Comparison of ENCODE assay signal across 1 cellular context in the genomic region with DNA sequence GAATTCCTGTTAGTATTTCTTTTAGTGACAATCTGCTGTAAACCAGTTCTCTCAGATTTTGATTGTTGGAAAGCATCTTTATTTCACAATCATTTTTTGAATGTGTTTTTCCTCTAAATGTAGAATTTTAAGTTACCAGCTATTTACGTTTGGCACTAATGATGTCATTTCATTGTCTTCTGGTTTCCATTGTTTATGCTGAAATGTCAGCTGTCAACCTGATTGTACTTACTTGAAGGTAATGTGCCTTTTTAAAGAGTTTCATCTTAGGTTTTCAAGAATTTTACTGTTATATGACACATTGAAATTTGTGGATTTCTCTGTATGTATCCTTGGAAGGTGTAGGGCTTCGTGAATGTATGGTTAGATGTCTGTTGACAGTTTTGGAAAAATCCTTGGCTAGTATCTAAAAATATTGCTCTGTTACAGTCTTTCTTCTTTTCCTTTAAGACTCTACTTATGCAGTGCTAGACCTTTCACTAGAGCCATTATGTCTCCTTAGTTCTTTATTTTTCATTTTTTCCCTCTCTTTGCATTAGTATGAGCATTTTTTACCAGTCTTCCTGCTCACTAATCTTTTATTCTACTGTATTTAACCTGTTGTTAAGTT.
TF ChIP-seq lines count a peak whose summit lies in the region.

No MANE protein-coding gene starts in this region.

TF ChIP-seq in HEK293, 187 proteins besides CTCF, POLR2A, EP300 and RAD21 (continued from another document and continues in another):
- TF ChIP-seq, protein P1, sequence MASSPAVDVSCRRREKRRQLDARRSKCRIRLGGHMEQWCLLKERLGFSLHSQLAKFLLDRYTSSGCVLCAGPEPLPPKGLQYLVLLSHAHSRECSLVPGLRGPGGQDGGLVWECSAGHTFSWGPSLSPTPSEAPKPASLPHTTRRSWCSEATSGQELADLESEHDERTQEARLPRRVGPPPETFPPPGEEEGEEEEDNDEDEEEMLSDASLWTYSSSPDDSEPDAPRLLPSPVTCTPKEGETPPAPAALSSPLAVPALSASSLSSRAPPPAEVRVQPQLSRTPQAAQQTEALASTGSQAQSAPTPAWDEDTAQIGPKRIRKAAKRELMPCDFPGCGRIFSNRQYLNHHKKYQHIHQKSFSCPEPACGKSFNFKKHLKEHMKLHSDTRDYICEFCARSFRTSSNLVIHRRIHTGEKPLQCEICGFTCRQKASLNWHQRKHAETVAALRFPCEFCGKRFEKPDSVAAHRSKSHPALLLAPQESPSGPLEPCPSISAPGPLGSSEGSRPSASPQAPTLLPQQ (tag by site-specific recombination; IDR thresholded peaks at IDR 0.05) = no peak
- TF ChIP-seq ZBTB21 (tag by site-specific recombination; IDR thresholded peaks at IDR 0.05) = no peak
- no peak for TF ChIP-seq ZNF521 (tag by site-specific recombination; IDR thresholded peaks at IDR 0.05)
- no peak for TF ChIP-seq TCF7L2 (IDR thresholded peaks at IDR 0.05; ENCODE audit: borderline replicate concordance, low read depth, low read length)
- TF ChIP-seq, protein P2, sequence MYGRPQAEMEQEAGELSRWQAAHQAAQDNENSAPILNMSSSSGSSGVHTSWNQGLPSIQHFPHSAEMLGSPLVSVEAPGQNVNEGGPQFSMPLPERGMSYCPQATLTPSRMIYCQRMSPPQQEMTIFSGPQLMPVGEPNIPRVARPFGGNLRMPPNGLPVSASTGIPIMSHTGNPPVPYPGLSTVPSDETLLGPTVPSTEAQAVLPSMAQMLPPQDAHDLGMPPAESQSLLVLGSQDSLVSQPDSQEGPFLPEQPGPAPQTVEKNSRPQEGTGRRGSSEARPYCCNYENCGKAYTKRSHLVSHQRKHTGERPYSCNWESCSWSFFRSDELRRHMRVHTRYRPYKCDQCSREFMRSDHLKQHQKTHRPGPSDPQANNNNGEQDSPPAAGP (tag by site-specific recombination; IDR thresholded peaks at IDR 0.05) = no peak
- no peak for TF ChIP-seq ZNF174 (tag by site-specific recombination; IDR thresholded peaks at IDR 0.05)
- TF ChIP-seq ZNF549 (tag by site-specific recombination; IDR thresholded peaks at IDR 0.05) = 0 out of 2 replicates have a peak, but pooled peaks have one; percentile 14
- no peak for TF ChIP-seq ZSCAN16 (tag by site-specific recombination; IDR thresholded peaks at IDR 0.05)
- 0 out of 2 replicates have a peak, but pooled peaks have one; percentile 52 for TF ChIP-seq ZNF184 (tag by site-specific recombination; IDR thresholded peaks at IDR 0.05)
- peak; percentile 88 for TF ChIP-seq ZNF664 (tag by site-specific recombination; IDR thresholded peaks at IDR 0.05)
- peak; percentile 98; the same call in 1 of the 2 replicates for TF ChIP-seq TRIM28 (IDR thresholded peaks at IDR 0.05; ENCODE audit: borderline replicate concordance, low read length)
- TF ChIP-seq ZNF571 (tag by site-specific recombination; IDR thresholded peaks at IDR 0.05) = no peak
- TF ChIP-seq, protein P3, sequence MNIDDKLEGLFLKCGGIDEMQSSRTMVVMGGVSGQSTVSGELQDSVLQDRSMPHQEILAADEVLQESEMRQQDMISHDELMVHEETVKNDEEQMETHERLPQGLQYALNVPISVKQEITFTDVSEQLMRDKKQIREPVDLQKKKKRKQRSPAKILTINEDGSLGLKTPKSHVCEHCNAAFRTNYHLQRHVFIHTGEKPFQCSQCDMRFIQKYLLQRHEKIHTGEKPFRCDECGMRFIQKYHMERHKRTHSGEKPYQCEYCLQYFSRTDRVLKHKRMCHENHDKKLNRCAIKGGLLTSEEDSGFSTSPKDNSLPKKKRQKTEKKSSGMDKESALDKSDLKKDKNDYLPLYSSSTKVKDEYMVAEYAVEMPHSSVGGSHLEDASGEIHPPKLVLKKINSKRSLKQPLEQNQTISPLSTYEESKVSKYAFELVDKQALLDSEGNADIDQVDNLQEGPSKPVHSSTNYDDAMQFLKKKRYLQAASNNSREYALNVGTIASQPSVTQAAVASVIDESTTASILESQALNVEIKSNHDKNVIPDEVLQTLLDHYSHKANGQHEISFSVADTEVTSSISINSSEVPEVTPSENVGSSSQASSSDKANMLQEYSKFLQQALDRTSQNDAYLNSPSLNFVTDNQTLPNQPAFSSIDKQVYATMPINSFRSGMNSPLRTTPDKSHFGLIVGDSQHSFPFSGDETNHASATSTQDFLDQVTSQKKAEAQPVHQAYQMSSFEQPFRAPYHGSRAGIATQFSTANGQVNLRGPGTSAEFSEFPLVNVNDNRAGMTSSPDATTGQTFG (tag by site-specific recombination; IDR thresholded peaks at IDR 0.05; ENCODE audit: borderline replicate concordance) = no peak
- TF ChIP-seq ZNF785 (tag by site-specific recombination; IDR thresholded peaks at IDR 0.05) = no peak
- no peak for TF ChIP-seq REPIN1 (tag by site-specific recombination; IDR thresholded peaks at IDR 0.05; ENCODE audit: low read depth)
- TF ChIP-seq ZNF529 (tag by site-specific recombination; IDR thresholded peaks at IDR 0.05; ENCODE audit: insufficient replicate concordance) = peak; percentile 59
- no peak for TF ChIP-seq ZNF248 (tag by site-specific recombination; IDR thresholded peaks at IDR 0.05)
- no peak for TF ChIP-seq ZFP3 (tag by site-specific recombination; IDR thresholded peaks at IDR 0.05; ENCODE audit: low read depth)
- no peak for TF ChIP-seq ZNF747 (tag by site-specific recombination; IDR thresholded peaks at IDR 0.05)
- TF ChIP-seq ZNF132 (tag by site-specific recombination; IDR thresholded peaks at IDR 0.05; ENCODE audit: borderline replicate concordance) = no peak
- no peak for TF ChIP-seq SP2 (tag by site-specific recombination; IDR thresholded peaks at IDR 0.05)
- TF ChIP-seq BCL11A (tag by site-specific recombination; IDR thresholded peaks at IDR 0.05; ENCODE audit: low read depth) = no peak
- no peak for TF ChIP-seq ZNF544 (tag by site-specific recombination; IDR thresholded peaks at IDR 0.05)
- TF ChIP-seq ZNF626 (tag by site-specific recombination; IDR thresholded peaks at IDR 0.05) = peak; percentile 68; the same call in 1 of the 2 replicates
- TF ChIP-seq, protein P4, sequence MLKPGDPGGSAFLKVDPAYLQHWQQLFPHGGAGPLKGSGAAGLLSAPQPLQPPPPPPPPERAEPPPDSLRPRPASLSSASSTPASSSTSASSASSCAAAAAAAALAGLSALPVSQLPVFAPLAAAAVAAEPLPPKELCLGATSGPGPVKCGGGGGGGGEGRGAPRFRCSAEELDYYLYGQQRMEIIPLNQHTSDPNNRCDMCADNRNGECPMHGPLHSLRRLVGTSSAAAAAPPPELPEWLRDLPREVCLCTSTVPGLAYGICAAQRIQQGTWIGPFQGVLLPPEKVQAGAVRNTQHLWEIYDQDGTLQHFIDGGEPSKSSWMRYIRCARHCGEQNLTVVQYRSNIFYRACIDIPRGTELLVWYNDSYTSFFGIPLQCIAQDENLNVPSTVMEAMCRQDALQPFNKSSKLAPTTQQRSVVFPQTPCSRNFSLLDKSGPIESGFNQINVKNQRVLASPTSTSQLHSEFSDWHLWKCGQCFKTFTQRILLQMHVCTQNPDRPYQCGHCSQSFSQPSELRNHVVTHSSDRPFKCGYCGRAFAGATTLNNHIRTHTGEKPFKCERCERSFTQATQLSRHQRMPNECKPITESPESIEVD (tag by site-specific recombination; IDR thresholded peaks at IDR 0.05) = no peak
- peak; percentile 98 for TF ChIP-seq SETDB1 (IDR thresholded peaks at IDR 0.05; ENCODE audit: insufficient read length, low read length)
- no peak for TF ChIP-seq SCRT1 (tag by site-specific recombination; IDR thresholded peaks at IDR 0.05; ENCODE audit: borderline replicate concordance)
- no peak for TF ChIP-seq ZNF629 (tag by site-specific recombination; IDR thresholded peaks at IDR 0.05)
- TF ChIP-seq, protein P5, sequence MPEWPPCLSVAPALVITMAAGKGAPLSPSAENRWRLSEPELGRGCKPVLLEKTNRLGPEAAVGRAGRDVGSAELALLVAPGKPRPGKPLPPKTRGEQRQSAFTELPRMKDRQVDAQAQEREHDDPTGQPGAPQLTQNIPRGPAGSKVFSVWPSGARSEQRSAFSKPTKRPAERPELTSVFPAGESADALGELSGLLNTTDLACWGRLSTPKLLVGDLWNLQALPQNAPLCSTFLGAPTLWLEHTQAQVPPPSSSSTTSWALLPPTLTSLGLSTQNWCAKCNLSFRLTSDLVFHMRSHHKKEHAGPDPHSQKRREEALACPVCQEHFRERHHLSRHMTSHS (tag by site-specific recombination; IDR thresholded peaks at IDR 0.05) = no peak
- TF ChIP-seq, protein P6, sequence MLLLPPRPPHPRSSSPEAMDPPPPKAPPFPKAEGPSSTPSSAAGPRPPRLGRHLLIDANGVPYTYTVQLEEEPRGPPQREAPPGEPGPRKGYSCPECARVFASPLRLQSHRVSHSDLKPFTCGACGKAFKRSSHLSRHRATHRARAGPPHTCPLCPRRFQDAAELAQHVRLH (tag by site-specific recombination; IDR thresholded peaks at IDR 0.05) = no peak
- TF ChIP-seq, protein P7, sequence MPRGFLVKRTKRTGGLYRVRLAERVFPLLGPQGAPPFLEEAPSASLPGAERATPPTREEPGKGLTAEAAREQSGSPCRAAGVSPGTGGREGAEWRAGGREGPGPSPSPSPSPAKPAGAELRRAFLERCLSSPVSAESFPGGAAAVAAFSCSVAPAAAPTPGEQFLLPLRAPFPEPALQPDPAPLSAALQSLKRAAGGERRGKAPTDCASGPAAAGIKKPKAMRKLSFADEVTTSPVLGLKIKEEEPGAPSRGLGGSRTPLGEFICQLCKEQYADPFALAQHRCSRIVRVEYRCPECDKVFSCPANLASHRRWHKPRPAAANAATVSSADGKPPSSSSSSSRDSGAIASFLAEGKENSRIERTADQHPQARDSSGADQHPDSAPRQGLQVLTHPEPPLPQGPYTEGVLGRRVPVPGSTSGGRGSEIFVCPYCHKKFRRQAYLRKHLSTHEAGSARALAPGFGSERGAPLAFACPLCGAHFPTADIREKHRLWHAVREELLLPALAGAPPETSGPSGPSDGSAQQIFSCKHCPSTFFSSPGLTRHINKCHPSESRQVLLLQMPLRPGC (tag by site-specific recombination; IDR thresholded peaks at IDR 0.05) = no peak
- TF ChIP-seq IKZF3 (tag by site-specific recombination; IDR thresholded peaks at IDR 0.05) = no peak
- TF ChIP-seq, protein P8, sequence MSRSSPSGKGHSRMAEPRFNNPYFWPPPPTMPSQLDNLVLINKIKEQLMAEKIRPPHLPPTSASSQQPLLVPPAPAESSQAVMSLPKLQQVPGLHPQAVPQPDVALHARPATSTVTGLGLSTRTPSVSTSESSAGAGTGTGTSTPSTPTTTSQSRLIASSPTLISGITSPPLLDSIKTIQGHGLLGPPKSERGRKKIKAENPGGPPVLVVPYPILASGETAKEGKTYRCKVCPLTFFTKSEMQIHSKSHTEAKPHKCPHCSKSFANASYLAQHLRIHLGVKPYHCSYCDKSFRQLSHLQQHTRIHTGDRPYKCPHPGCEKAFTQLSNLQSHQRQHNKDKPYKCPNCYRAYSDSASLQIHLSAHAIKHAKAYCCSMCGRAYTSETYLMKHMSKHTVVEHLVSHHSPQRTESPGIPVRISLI (tag by site-specific recombination; IDR thresholded peaks at IDR 0.05) = no peak
- no peak for TF ChIP-seq ZFP37 (tag by site-specific recombination; IDR thresholded peaks at IDR 0.05)
- TF ChIP-seq, protein P9, sequence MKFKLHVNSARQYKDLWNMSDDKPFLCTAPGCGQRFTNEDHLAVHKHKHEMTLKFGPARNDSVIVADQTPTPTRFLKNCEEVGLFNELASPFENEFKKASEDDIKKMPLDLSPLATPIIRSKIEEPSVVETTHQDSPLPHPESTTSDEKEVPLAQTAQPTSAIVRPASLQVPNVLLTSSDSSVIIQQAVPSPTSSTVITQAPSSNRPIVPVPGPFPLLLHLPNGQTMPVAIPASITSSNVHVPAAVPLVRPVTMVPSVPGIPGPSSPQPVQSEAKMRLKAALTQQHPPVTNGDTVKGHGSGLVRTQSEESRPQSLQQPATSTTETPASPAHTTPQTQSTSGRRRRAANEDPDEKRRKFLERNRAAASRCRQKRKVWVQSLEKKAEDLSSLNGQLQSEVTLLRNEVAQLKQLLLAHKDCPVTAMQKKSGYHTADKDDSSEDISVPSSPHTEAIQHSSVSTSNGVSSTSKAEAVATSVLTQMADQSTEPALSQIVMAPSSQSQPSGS (tag by site-specific recombination; IDR thresholded peaks at IDR 0.05; ENCODE audit: low read depth) = peak; percentile 60; the same call in 1 of the 2 replicates
- no peak for TF ChIP-seq GLIS1 (tag by site-specific recombination; IDR thresholded peaks at IDR 0.05)
- TF ChIP-seq ZNF157 (tag by site-specific recombination; IDR thresholded peaks at IDR 0.05) = no peak
- TF ChIP-seq, protein P10, sequence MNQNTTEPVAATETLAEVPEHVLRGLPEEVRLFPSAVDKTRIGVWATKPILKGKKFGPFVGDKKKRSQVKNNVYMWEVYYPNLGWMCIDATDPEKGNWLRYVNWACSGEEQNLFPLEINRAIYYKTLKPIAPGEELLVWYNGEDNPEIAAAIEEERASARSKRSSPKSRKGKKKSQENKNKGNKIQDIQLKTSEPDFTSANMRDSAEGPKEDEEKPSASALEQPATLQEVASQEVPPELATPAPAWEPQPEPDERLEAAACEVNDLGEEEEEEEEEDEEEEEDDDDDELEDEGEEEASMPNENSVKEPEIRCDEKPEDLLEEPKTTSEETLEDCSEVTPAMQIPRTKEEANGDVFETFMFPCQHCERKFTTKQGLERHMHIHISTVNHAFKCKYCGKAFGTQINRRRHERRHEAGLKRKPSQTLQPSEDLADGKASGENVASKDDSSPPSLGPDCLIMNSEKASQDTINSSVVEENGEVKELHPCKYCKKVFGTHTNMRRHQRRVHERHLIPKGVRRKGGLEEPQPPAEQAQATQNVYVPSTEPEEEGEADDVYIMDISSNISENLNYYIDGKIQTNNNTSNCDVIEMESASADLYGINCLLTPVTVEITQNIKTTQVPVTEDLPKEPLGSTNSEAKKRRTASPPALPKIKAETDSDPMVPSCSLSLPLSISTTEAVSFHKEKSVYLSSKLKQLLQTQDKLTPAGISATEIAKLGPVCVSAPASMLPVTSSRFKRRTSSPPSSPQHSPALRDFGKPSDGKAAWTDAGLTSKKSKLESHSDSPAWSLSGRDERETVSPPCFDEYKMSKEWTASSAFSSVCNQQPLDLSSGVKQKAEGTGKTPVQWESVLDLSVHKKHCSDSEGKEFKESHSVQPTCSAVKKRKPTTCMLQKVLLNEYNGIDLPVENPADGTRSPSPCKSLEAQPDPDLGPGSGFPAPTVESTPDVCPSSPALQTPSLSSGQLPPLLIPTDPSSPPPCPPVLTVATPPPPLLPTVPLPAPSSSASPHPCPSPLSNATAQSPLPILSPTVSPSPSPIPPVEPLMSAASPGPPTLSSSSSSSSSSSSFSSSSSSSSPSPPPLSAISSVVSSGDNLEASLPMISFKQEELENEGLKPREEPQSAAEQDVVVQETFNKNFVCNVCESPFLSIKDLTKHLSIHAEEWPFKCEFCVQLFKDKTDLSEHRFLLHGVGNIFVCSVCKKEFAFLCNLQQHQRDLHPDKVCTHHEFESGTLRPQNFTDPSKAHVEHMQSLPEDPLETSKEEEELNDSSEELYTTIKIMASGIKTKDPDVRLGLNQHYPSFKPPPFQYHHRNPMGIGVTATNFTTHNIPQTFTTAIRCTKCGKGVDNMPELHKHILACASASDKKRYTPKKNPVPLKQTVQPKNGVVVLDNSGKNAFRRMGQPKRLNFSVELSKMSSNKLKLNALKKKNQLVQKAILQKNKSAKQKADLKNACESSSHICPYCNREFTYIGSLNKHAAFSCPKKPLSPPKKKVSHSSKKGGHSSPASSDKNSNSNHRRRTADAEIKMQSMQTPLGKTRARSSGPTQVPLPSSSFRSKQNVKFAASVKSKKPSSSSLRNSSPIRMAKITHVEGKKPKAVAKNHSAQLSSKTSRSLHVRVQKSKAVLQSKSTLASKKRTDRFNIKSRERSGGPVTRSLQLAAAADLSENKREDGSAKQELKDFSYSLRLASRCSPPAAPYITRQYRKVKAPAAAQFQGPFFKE (tag by site-specific recombination; IDR thresholded peaks at IDR 0.05; ENCODE audit: borderline replicate concordance) = no peak
- no peak for TF ChIP-seq ZNF266 (tag by site-specific recombination; IDR thresholded peaks at IDR 0.05; ENCODE audit: low read depth)
- no peak for TF ChIP-seq MZF1 (tag by site-specific recombination; IDR thresholded peaks at IDR 0.05; ENCODE audit: borderline replicate concordance)
- TF ChIP-seq ZNF324 (tag by site-specific recombination; IDR thresholded peaks at IDR 0.05) = no peak
- no peak for TF ChIP-seq ZNF112 (tag by site-specific recombination; IDR thresholded peaks at IDR 0.05)
